Comparison of ENCODE assay signal across 15 cellular contexts in the genomic region with DNA sequence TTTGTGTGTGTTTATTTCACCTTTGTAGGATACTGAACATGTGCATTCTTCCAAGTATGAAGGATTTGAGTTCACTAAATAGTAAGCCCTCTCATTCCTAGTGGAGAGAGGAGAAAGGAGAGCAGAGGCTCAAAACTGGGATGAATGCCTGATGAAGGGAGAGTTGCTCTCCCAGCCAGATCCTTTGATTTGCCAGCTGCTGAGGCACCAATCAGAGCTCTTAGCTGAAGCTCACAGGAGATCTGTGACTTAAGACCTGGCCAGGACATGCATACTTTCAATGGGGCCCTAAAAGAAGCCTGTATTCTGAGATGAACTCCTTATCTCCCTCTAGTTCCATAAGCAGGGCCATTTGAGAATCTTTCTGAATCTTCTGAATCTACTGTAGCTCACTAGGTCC.
"Had no signal": no experiment of that assay in that cellular context is flagged by ENCODE, and none has a peak within 500 bp of the region (broad histone marks: within the 10 kb centered on the region; RNA-seq: fewer than 3 reads in every experiment).

No MANE protein-coding gene starts in this region.

- DNase-seq: activated CD4-positive, alpha-beta T cell treated with anti-CD3 and anti-CD28 coated beads, Interleukin-2, amount 10 ng/mL, durations not matched to agents 24 days and 14 days; activated CD4-positive, CD25-positive, alpha-beta regulatory T cell; activated CD8-positive, alpha-beta memory T cell treated with anti-CD3 and anti-CD28 coated beads, Interleukin-2, amount 50 U/mL, for 48 hours; activated gamma-delta T cell treated with Interleukin-2 at 50 U/mL for 16 hours; activated naive CD8-positive, alpha-beta T cell treated with anti-CD3 and anti-CD28 coated beads, Interleukin-2, amount 10 ng/mL, durations not matched to agents 7 days and 5 days; activated T-cell treated with anti-CD3 and anti-CD28 coated beads, Interleukin-2, amount 50 U/mL, for 72 hours; anterior cingulate cortex; endodermal cell; mammary epithelial cell; naive thymus-derived CD8-positive, alpha-beta T cell; small intestine; stimulated activated CD4-positive, alpha-beta T cell treated with anti-CD3 and anti-CD28 coated beads, Interleukin-4, amount 100 ng/mL, for 24 hours; stimulated activated naive CD4-positive, alpha-beta T cell; substantia nigra; T-helper 2 cell had no signal
